21 cellular contexts compared by ENCODE assay signal in the genomic region with DNA sequence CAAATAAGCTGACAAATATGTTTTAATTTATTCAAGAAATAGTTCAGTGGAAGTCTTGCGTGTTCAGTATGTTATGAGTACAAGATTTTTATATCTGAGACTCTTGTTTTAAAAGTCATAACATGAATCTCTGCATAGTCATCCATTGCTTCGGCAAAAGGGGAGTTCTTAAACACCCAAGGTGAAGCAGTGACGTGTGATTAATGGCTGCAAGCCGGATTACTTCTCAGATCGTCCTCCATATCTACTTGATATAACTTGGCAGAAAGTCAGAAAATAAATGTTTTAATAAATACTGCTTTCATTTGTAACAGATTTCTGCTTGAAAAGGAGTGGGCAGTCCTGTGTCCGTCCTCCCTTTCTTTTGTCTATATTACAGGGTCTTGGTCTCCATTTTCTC.
"Had no signal": no experiment of that assay in that cellular context is flagged by ENCODE, and none has a peak within 500 bp of the region (broad histone marks: within the 10 kb centered on the region; RNA-seq: fewer than 3 reads in every experiment).

No MANE protein-coding gene starts in this region.

- H3K9me3 Mint-ChIP-seq: naive B cell; neural progenitor cell; stimulated activated effector memory CD8-positive, alpha-beta T cell treated with anti-CD3 and anti-CD28 coated beads, Interleukin-12 subunit alpha, Interleukin-12 subunit beta, amount 100 ng/mL, for 72 hours had no signal

- H3K27me3 Mint-ChIP-seq: naive B cell; natural killer cell treated with Interleukin-12 subunit alpha and Interleukin-12 subunit beta and Interleukin-15 and Interleukin-18, amount 100 ng/mL, for 72 hours had no signal

- H3K27ac ChIP-seq: dorsolateral prefrontal cortex, lower lobe of right lung, neural progenitor cell, ovary, psoas muscle, sigmoid colon, stomach, thyroid gland, vagina had no signal

- H3K27ac Mint-ChIP-seq: natural killer cell treated with Interleukin-12 subunit alpha and Interleukin-12 subunit beta and Interleukin-15 and Interleukin-18, amount 100 ng/mL, for 72 hours; neural progenitor cell; stimulated activated effector memory CD8-positive, alpha-beta T cell treated with anti-CD3 and anti-CD28 coated beads, Interleukin-12 subunit alpha, Interleukin-12 subunit beta, amount 100 ng/mL, for 72 hours had no signal

- H3K4me2 ChIP-seq: neural progenitor cell had no signal

- H3K9ac ChIP-seq: neural progenitor cell had no signal

- H3K4me3 ChIP-seq: dorsolateral prefrontal cortex, lower lobe of right lung, mucosa of descending colon, neural progenitor cell, ovary, psoas muscle, sigmoid colon, stomach, thyroid gland, vagina had no signal

- H3K36me3 Mint-ChIP-seq: naive B cell; natural killer cell treated with Interleukin-12 subunit alpha and Interleukin-12 subunit beta and Interleukin-15 and Interleukin-18, amount 100 ng/mL, for 72 hours; neural progenitor cell; stimulated activated effector memory CD8-positive, alpha-beta T cell treated with anti-CD3 and anti-CD28 coated beads, Interleukin-12 subunit alpha, Interleukin-12 subunit beta, amount 100 ng/mL, for 72 hours had no signal

- H3K36me3 ChIP-seq: lower lobe of right lung, neural progenitor cell, ovary, sigmoid colon, stomach, thyroid gland, vagina had no signal

- H3K4me3 Mint-ChIP-seq: naive B cell; natural killer cell treated with Interleukin-12 subunit alpha and Interleukin-12 subunit beta and Interleukin-15 and Interleukin-18, amount 100 ng/mL, for 72 hours; neural progenitor cell; stimulated activated effector memory CD8-positive, alpha-beta T cell treated with anti-CD3 and anti-CD28 coated beads, Interleukin-12 subunit alpha, Interleukin-12 subunit beta, amount 100 ng/mL, for 72 hours had no signal

- H3K27me3 ChIP-seq: dorsolateral prefrontal cortex, neural progenitor cell, ovary, sigmoid colon, stomach, thyroid gland, vagina had no signal

- H3K9me3 ChIP-seq: lower lobe of right lung, mucosa of descending colon, ovary, psoas muscle, sigmoid colon, stomach, thyroid gland, vagina had no signal

- ATAC-seq: left ventricle myocardium superior; lower lobe of right lung; mucosa of descending colon; natural killer cell treated with Interleukin-12 subunit alpha and Interleukin-12 subunit beta and Interleukin-15 and Interleukin-18, amount 100 ng/mL, for 72 hours; psoas muscle; right cardiac atrium; stimulated activated effector memory CD8-positive, alpha-beta T cell treated with anti-CD3 and anti-CD28 coated beads, Interleukin-12 subunit alpha, Interleukin-12 subunit beta, amount 100 ng/mL, for 72 hours had no signal

- H3K4me1 Mint-ChIP-seq: naive B cell; neural progenitor cell; stimulated activated effector memory CD8-positive, alpha-beta T cell treated with anti-CD3 and anti-CD28 coated beads, Interleukin-12 subunit alpha, Interleukin-12 subunit beta, amount 100 ng/mL, for 72 hours had no signal

- H2AFZ ChIP-seq: neural progenitor cell had no signal

- DNase-seq: dorsolateral prefrontal cortex; effector CD4-positive, alpha-beta T cell; left ventricle myocardium superior; lower lobe of right lung; mucosa of descending colon; naive B cell; ovary; posterior cingulate gyrus; psoas muscle; right cardiac atrium; sigmoid colon; stimulated activated CD4-positive, alpha-beta T cell treated with anti-CD3 and anti-CD28 coated beads, Interleukin-2, amount 100 ng/mL, for 24 hours; stimulated activated CD4-positive, alpha-beta T cell treated with anti-CD3 and anti-CD28 coated beads, Interleukin-4, amount 100 ng/mL, for 24 hours; stimulated activated naive CD4-positive, alpha-beta T cell treated with Interleukin-2 at 50 U/mL for 16 hours; stomach; thyroid gland; trophoblast cell had no signal

- H3K4me1 ChIP-seq: lower lobe of right lung, neural progenitor cell, psoas muscle, sigmoid colon, stomach, vagina had no signal
